ENCODE assay signal across 21 cellular contexts in the genomic region with DNA sequence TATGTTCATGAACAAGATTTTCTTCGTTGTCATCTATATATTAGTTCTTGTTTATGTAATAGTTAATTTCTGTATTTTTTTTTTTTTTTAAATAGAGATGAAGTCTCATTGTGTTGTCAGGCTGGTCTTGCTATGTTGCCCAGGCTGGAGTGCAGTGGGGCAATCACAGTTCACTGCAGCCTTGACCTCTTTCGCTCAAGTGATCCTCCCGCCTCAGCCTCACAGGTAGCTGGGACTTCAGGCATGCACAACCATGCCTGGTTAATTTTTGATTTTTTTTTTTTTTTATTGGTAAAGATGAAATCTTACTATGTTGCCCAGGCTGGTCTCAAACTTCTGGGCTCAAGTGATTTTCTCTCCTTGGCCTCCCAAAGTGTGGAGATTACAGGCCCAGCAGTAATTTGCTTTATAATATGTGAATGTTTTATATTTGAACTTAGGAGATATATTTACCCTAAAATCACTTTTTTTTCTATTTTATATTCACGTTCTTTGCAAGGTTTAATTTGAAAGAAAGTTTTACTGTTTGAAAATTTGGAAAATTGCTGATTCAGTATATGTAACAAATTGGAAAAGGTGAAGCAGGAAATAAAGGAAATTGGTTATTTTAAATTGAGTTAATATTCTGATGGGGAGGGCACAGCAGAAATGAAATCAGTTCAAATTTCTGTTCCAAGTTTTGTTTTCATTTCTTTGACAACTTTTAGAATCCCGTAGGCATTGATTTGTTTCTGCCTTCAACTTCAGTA.
"Had no signal": no experiment of that assay in that cellular context is flagged by ENCODE, and none has a peak within 500 bp of the region (broad histone marks: within the 10 kb centered on the region; RNA-seq: fewer than 3 reads in every experiment).

No MANE protein-coding gene starts in this region.

- H3K27me3 ChIP-seq: hepatocyte, ovary, right atrium auricular region, right lobe of liver, tibial nerve, uterus had no signal

- H3K27ac Mint-ChIP-seq: naive thymus-derived CD8-positive, alpha-beta T cell; progenitor cell of endocrine pancreas; stimulated activated memory B cell treated with anti-CD40 and anti-IgM and Interleukin-4, amounts not matched to agents 10 μg/mL and 1 μg/mL and 100 μg/mL, for 72 hours; stimulated activated naive CD8-positive, alpha-beta T cell treated with anti-CD3 and anti-CD28 coated beads, Interleukin-15, amount 100 ng/mL, for 72 hours; type B pancreatic cell had no signal

- H3K27me3 Mint-ChIP-seq: naive thymus-derived CD8-positive, alpha-beta T cell; progenitor cell of endocrine pancreas; stimulated activated memory B cell treated with anti-CD40 and anti-IgM and Interleukin-4, amounts not matched to agents 10 μg/mL and 1 μg/mL and 100 μg/mL, for 72 hours; stimulated activated naive CD8-positive, alpha-beta T cell treated with anti-CD3 and anti-CD28 coated beads, Interleukin-15, amount 100 ng/mL, for 72 hours; type B pancreatic cell had no signal

- H3K9me3 ChIP-seq: ovary, right lobe of liver had no signal

- H3K4me2 ChIP-seq: hepatocyte, smooth muscle cell had no signal

- H3K36me3 ChIP-seq: left ventricle myocardium inferior, ovary, right atrium auricular region, right lobe of liver, uterus had no signal

- H3K4me3 Mint-ChIP-seq: stimulated activated memory B cell treated with anti-CD40 and anti-IgM and Interleukin-4, amounts not matched to agents 10 μg/mL and 1 μg/mL and 100 μg/mL, for 72 hours; stimulated activated naive CD8-positive, alpha-beta T cell treated with anti-CD3 and anti-CD28 coated beads, Interleukin-15, amount 100 ng/mL, for 72 hours; type B pancreatic cell had no signal

- H3K27ac ChIP-seq: hepatocyte, left ventricle myocardium inferior, ovary, right atrium auricular region, right lobe of liver, tibial nerve, uterus had no signal

- H2AFZ ChIP-seq: hepatocyte had no signal

- DNase-seq: islet precursor cell; left ventricle myocardium inferior; naive thymus-derived CD8-positive, alpha-beta T cell; ovary; right lobe of liver; stimulated activated CD4-positive, alpha-beta T cell treated with anti-CD3 and anti-CD28 coated beads, Interleukin-1b, Interleukin-23, amount 100 ng/mL, for 48 hours; stimulated activated CD4-positive, alpha-beta T cell treated with anti-CD3 and anti-CD28 coated beads, Interleukin-2, amount 100 ng/mL, for 48 hours; stimulated activated CD4-positive, alpha-beta T cell treated with anti-CD3 and anti-CD28 coated beads, Interleukin-4, amount 100 ng/mL, for 4 hours; stimulated activated CD8-positive, alpha-beta memory T cell treated with anti-CD3 and anti-CD28 coated beads, Interleukin-4, amount 100 ng/mL, for 48 hours; stimulated activated naive CD4-positive, alpha-beta T cell treated with Interleukin-2 at 50 U/mL for 16 hours; stimulated activated naive CD8-positive, alpha-beta T cell treated with anti-CD3 and anti-CD28 coated beads, Interleukin-15, amount 100 ng/mL, for 72 hours; substantia nigra; uterus had no signal

- ATAC-seq: naive thymus-derived CD8-positive, alpha-beta T cell; stimulated activated memory B cell treated with anti-CD40 and anti-IgM and Interleukin-4, amounts not matched to agents 10 μg/mL and 1 μg/mL and 100 μg/mL, for 72 hours; stimulated activated naive CD8-positive, alpha-beta T cell treated with anti-CD3 and anti-CD28 coated beads, Interleukin-15, amount 100 ng/mL, for 72 hours had no signal

- H3K4me3 ChIP-seq: hepatocyte, left ventricle myocardium inferior, lung, ovary, right atrium auricular region, right lobe of liver, smooth muscle cell, tibial nerve, uterus had no signal
